Comparison of ENCODE assay signal across 8 cellular contexts in the genomic region with DNA sequence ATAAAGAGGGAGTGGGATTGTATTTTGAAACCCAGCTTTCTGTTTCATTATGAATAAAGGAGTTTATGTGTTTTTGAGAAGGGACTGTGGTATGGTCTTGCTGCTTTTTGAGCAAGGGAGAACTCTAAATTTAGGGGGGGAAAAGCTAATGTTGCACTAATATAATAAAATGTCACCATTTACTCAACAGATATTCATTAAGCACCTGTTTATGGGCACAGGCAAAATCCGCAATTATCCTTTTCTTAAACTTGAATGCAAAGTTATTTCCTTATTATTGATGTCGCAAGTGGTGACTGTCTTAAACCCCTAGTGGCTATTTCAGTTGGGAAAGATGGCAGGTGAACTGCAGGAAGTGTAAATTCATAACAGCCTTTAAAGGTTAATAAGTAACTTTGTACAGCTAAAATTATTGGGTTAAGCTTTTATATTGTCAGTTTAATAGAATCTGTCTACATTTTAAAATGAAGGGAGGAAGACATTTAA. TPM values are rescaled to one million over a fixed set of nuclear protein-coding genes. Genes with fewer than 3 reads are reported as not detected.
DNase-seq lines count a peak whose midpoint lies in the region; ATAC-seq and TF ChIP-seq lines count a peak whose summit lies in the region.

No MANE protein-coding gene starts in this region.

- peaks cover 32% of the 10 kb centered on the region for H3K4me1 Mint-ChIP-seq in T-helper 2 cell treated with Interferon-gamma antibody and Interleukin-4, amounts not matched to agents 5 μg/mL and 100 μg/mL, for 36 hours (ENCODE audit: low read depth)

- H3K27me3 ChIP-seq in DND-41 (ENCODE audit: insufficient read depth, low read length, poor library complexity) (no peaks in the 10 kb centered on the region), foreskin keratinocyte (no peaks in the 10 kb centered on the region)

- H3K4me3 Mint-ChIP-seq in T-helper 2 cell treated with Interferon-gamma antibody and Interleukin-4, amounts not matched to agents 5 μg/mL and 100 μg/mL, for 36 hours = peak overlapping the region; percentile 79

- peaks cover 23% of the 10 kb centered on the region; the same call in 1 of the 2 replicates for H4K20me1 ChIP-seq in DND-41 (ENCODE audit: insufficient read depth, low read length)

- no peaks in the 10 kb centered on the region for H3K9me3 Mint-ChIP-seq in T-helper 2 cell treated with Interferon-gamma antibody and Interleukin-4, amounts not matched to agents 5 μg/mL and 100 μg/mL, for 36 hours

- H3K4me1 ChIP-seq in DND-41 (ENCODE audit: insufficient read depth, low read length) (peaks cover 59% of the 10 kb centered on the region), foreskin keratinocyte (peaks cover 10% of the 10 kb centered on the region)

- H3K9me3 ChIP-seq in DND-41 (ENCODE audit: insufficient read depth, low read length, severe bottlenecking) = no peaks in the 10 kb centered on the region

- H3K4me2 ChIP-seq in DND-41 (ENCODE audit: insufficient read depth, low read length) = peak overlapping the region; percentile 83

- peak overlapping the region; percentile 61 to 90 for H3K4me3 ChIP-seq in DND-41 (ENCODE audit: low read depth in 1 of 2, low read length in 2 of 2)
- peak overlapping the region; percentile 99 for H3K4me3 ChIP-seq in skeletal muscle cell (ENCODE audit: low read depth, low read length)

- H3K27me3 Mint-ChIP-seq in T-helper 2 cell treated with Interferon-gamma antibody and Interleukin-4, amounts not matched to agents 5 μg/mL and 100 μg/mL, for 36 hours (ENCODE audit: low read depth) = no peaks in the 10 kb centered on the region

- peak overlapping the region; percentile 80 for H3K9ac ChIP-seq in DND-41 (ENCODE audit: low read depth, low read length)

- H3K27ac Mint-ChIP-seq in T-helper 2 cell treated with Interferon-gamma antibody and Interleukin-4, amounts not matched to agents 5 μg/mL and 100 μg/mL, for 36 hours = peak overlapping the region; percentile 83

- peaks cover 72% of the 10 kb centered on the region for H3K79me2 ChIP-seq in DND-41 (ENCODE audit: insufficient read depth, low read length)

- peak overlapping the region; percentile 81 for H3K27ac ChIP-seq in DND-41 (ENCODE audit: low read length)
- no peak overlapping the region for H3K27ac ChIP-seq in foreskin keratinocyte

- ATAC-seq in DND-41 (ENCODE audit: insufficient read depth, low read depth) = no peak
- ATAC-seq in GM19455 (IDR thresholded peaks at IDR 0.05; ENCODE audit: unreplicated experiment) = peak; percentile 24
- no peak for ATAC-seq in foreskin keratinocyte
- ATAC-seq in HG03280 (IDR thresholded peaks at IDR 0.05; ENCODE audit: unreplicated experiment) = no peak

- no peak overlapping the region for H2AFZ ChIP-seq in DND-41 (ENCODE audit: low read depth, low read length)

- TF ChIP-seq CTCF in DND-41 (IDR thresholded peaks at IDR 0.05; ENCODE audit: borderline replicate concordance, extremely low read depth, low read length, poor library complexity, severe bottlenecking) = peak; percentile 61
- peak; percentile 47 for TF ChIP-seq CTCF in foreskin keratinocyte (conservative IDR thresholded peaks at IDR 0.05)

- H3K36me3 Mint-ChIP-seq in T-helper 2 cell treated with Interferon-gamma antibody and Interleukin-4, amounts not matched to agents 5 μg/mL and 100 μg/mL, for 36 hours (ENCODE audit: low read depth) = peaks cover 40% of the 10 kb centered on the region

- no peaks in the 10 kb centered on the region; the same call in 1 of the 2 replicates for H3K36me3 ChIP-seq in DND-41 (ENCODE audit: insufficient read depth, low read length)

- DNase-seq in DND-41 (no peak), HT1080 (ENCODE audit: low read depth) (peak; percentile 24), foreskin keratinocyte (no peak), skeletal muscle cell (ENCODE audit: low read depth) (no peak), NCI-H1436 treated with DMSO at 0.1 percent for 48 hours (lab: John Stamatoyannopoulos, UW) (no peak)
- no peak for DNase-seq in T-helper 2 cell treated with Interferon-gamma antibody and Interleukin-4, amounts not matched to agents 5 μg/mL and 100 μg/mL, for 36 hours (ENCODE audit: low spot score)

RNA-seq across cellular contexts. Expression of gene CDC42SE2, which starts 1.5 kb away (rescaled TPM):
- total RNA-seq in HT1080 (2014; rRNA removed; shearing (Covaris generic)) = 17.2 and 19.5 TPM in 2 replicates
- polyA plus RNA-seq in HT1080 (2015; cell fraction: cytosol; rRNA removed) = 16.0 and 19.9 TPM in 2 replicates
- 9.5 and 11.7 TPM in 2 replicates for polyA plus RNA-seq in HT1080 (2015; cell fraction: nucleus; rRNA removed)
- 23.7 and 24.8 TPM in 2 replicates for total RNA-seq in foreskin keratinocyte
- polyA plus RNA-seq in foreskin keratinocyte = 8.8 and 10.4 TPM in 2 replicates
